In genomic region chr11:14748093-14748492, GRCh38 we compare ENCODE assay signal across 14 cellular contexts.
DNase-seq lines count a peak whose midpoint lies in the region; ATAC-seq and TF ChIP-seq lines count a peak whose summit lies in the region.
"Had no signal": no experiment of that assay in that cellular context is flagged by ENCODE, and none has a peak within 500 bp of the region (broad histone marks: within the 10 kb centered on the region; RNA-seq: fewer than 3 reads in every experiment).

No MANE protein-coding gene starts in this region.

- DNase-seq in DMS 273 (lab: John Stamatoyannopoulos, UW; ENCODE audit: unreplicated experiment) (peak; percentile 18), NCI-H1694 treated with DMSO at 0.1 percent for 48 hours (lab: John Stamatoyannopoulos, UW) (peak; percentile 18), sigmoid colon (no peak)
- no peak for DNase-seq in activated naive CD4-positive, alpha-beta T cell treated with anti-CD3 and anti-CD28 coated beads, Interleukin-2, amount 50 U/mL, for 16 hours
- DNase-seq: BE2C; CD4-positive, alpha-beta memory T cell; DND-41; GDM1; HCEC 1CT; HFFc6 had no signal

- H3K27me3 ChIP-seq in sigmoid colon: no peaks in the 10 kb centered on the region
- H3K27me3 ChIP-seq: BE2C had no signal

- no peak for ATAC-seq in SK-N-SH treated with all-trans-retinoic acid at 6 μM for 48 hours
- no peak for ATAC-seq in GM19452 (IDR thresholded peaks at IDR 0.05; ENCODE audit: unreplicated experiment)
- no peak for ATAC-seq in HG03045 (IDR thresholded peaks at IDR 0.05; ENCODE audit: unreplicated experiment)

- peak in 1 of 4 donors; percentile 32 for TF ChIP-seq EP300 in sigmoid colon (IDR thresholded peaks at IDR 0.05)

- peak overlapping the region in 3 of 4 donors; percentile 41 to 73 (median 59) for H3K27ac ChIP-seq in sigmoid colon
- H3K27ac ChIP-seq: C4-2B had no signal

- WGBS in sigmoid colon, 2 donors: 73 to 80% methylated on average over 1 of the region's 1 CpG

- H3K36me3 ChIP-seq in sigmoid colon: no peaks in the 10 kb centered on the region
- H3K36me3 ChIP-seq: BE2C had no signal

- no peak overlapping the region for H3K4me3 ChIP-seq in sigmoid colon

- TF ChIP-seq POLR2A in sigmoid colon (IDR thresholded peaks at IDR 0.05): no peak

- no peaks in the 10 kb centered on the region for H3K9me3 ChIP-seq in sigmoid colon
- H3K9me3 ChIP-seq: BE2C had no signal

- intact Hi-C loops in sigmoid colon (cut with DNase I): loop anchor here (10.0 kb wide), 1 partner anchor 193 kb away; no protein-coding TSS in a partner anchor

- H3K4me1 ChIP-seq in sigmoid colon: peaks cover 0 to 85% (median 50%) of the 10 kb centered on the region in 4 donors
- H3K4me1 ChIP-seq: BE2C had no signal

- no peak for TF ChIP-seq CTCF in sigmoid colon (IDR thresholded peaks at IDR 0.05)

TF ChIP-seq in SK-N-SH treated with all-trans-retinoic acid at 6 μM for 48 hours, 23 proteins besides CTCF, POLR2A, EP300 and RAD21:
- TF ChIP-seq ARNTL (CRISPR knock-in tag; IDR thresholded peaks at IDR 0.05; ENCODE audit: borderline replicate concordance, low read depth) (no peak), TCF4 (CRISPR knock-in tag; IDR thresholded peaks at IDR 0.05; ENCODE audit: borderline replicate concordance) (peak; percentile 78), CSRNP3 (CRISPR knock-in tag; IDR thresholded peaks at IDR 0.05) (no peak), ZC3H10 (CRISPR knock-in tag; IDR thresholded peaks at IDR 0.05) (no peak), TSHZ2 (CRISPR knock-in tag; IDR thresholded peaks at IDR 0.05) (peak; percentile 67; the same call in 1 of the 2 replicates), ZNF8 (CRISPR knock-in tag; IDR thresholded peaks at IDR 0.05) (no peak), SNAI2 (CRISPR knock-in tag; IDR thresholded peaks at IDR 0.05) (no peak), ESRRG (CRISPR knock-in tag; IDR thresholded peaks at IDR 0.05) (no peak), ZFP3 (CRISPR knock-in tag; IDR thresholded peaks at IDR 0.05) (no peak)

Comparison
In these comparisons a context has a peak if more than half of its experiments do, and no peak if none do; other contexts are left out.
1. DNase-seq: peak in DMS 273 (single experiment) and NCI-H1694 treated with DMSO at 0.1 percent for 48 hours (single experiment); none in sigmoid colon (single experiment) and activated naive CD4-positive, alpha-beta T cell treated with anti-CD3 and anti-CD28 coated beads, Interleukin-2, amount 50 U/mL, for 16 hours (single experiment).